In the genomic region with DNA sequence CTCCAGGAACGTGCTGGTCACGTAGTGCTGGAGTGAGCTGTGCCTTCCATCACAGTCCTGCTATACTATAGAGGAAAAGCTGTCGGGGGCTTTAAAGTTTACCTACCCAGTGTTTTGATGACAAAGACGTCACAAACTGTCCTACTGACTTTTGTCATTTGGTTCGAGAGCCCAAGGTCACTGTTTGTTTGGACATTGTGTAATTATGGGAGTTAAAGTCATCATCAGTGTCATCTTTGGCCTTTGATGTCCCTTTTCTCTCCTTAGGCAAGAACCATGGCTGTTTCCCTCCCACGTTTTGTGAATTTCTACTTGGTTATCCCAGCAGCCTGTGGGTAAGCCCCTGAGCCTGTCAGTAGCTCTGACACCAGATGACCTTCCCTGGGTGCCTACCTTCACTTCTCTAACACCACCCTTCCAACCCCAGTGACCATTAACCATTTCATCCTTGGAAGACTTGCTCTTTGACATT, we compare ENCODE assay signal across 1 cellular context.
TF ChIP-seq lines count a peak whose summit lies in the region.

No MANE protein-coding gene starts in this region.

TF ChIP-seq in HepG2, 621 proteins besides CTCF, POLR2A, EP300 and RAD21 (continued from another document and continues in another):
- TF ChIP-seq, protein P1, sequence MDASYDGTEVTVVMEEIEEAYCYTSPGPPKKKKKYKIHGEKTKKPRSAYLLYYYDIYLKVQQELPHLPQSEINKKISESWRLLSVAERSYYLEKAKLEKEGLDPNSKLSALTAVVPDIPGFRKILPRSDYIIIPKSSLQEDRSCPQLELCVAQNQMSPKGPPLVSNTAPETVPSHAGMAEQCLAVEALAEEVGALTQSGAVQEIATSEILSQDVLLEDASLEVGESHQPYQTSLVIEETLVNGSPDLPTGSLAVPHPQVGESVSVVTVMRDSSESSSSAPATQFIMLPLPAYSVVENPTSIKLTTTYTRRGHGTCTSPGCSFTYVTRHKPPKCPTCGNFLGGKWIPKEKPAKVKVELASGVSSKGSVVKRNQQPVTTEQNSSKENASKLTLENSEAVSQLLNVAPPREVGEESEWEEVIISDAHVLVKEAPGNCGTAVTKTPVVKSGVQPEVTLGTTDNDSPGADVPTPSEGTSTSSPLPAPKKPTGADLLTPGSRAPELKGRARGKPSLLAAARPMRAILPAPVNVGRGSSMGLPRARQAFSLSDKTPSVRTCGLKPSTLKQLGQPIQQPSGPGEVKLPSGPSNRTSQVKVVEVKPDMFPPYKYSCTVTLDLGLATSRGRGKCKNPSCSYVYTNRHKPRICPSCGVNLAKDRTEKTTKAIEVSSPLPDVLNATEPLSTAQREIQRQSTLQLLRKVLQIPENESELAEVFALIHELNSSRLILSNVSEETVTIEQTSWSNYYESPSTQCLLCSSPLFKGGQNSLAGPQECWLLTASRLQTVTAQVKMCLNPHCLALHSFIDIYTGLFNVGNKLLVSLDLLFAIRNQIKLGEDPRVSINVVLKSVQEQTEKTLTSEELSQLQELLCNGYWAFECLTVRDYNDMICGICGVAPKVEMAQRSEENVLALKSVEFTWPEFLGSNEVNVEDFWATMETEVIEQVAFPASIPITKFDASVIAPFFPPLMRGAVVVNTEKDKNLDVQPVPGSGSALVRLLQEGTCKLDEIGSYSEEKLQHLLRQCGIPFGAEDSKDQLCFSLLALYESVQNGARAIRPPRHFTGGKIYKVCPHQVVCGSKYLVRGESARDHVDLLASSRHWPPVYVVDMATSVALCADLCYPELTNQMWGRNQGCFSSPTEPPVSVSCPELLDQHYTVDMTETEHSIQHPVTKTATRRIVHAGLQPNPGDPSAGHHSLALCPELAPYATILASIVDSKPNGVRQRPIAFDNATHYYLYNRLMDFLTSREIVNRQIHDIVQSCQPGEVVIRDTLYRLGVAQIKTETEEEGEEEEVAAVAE (CRISPR knock-in tag; IDR thresholded peaks at IDR 0.05; ENCODE audit: borderline replicate concordance): no peak
- TF ChIP-seq GPN1 (CRISPR knock-in tag; IDR thresholded peaks at IDR 0.05; ENCODE audit: borderline replicate concordance) (no peak), LCORL (IDR thresholded peaks at IDR 0.05) (peak; percentile 52; the same call in 1 of the 2 replicates), LCORL (CRISPR knock-in tag; IDR thresholded peaks at IDR 0.05) (peak; percentile 92), ZFYVE20 (CRISPR knock-in tag; IDR thresholded peaks at IDR 0.05; ENCODE audit: borderline replicate concordance, low read depth) (no peak), RFXAP (CRISPR knock-in tag; IDR thresholded peaks at IDR 0.05; ENCODE audit: borderline replicate concordance) (peak; percentile 64; the same call in 1 of the 2 replicates), ZNF431 (CRISPR knock-in tag; IDR thresholded peaks at IDR 0.05; ENCODE audit: borderline replicate concordance, low read depth) (peak; percentile 78; the same call in 1 of the 2 replicates), NFYC (CRISPR knock-in tag; IDR thresholded peaks at IDR 0.05) (no peak), MAFF (IDR thresholded peaks at IDR 0.05; ENCODE audit: low read depth, low read length) (peak; percentile 36; the same call in 1 of the 2 replicates), ZNF562 (CRISPR knock-in tag; IDR thresholded peaks at IDR 0.05; ENCODE audit: borderline replicate concordance) (no peak), ZNF749 (CRISPR knock-in tag; IDR thresholded peaks at IDR 0.05; ENCODE audit: borderline replicate concordance) (no peak; the same call in 1 of the 2 replicates), ZNF563 (CRISPR knock-in tag; IDR thresholded peaks at IDR 0.05) (no peak), AHR (CRISPR knock-in tag; IDR thresholded peaks at IDR 0.05) (no peak; the same call in 1 of the 2 replicates), TRIM24 (CRISPR knock-in tag; IDR thresholded peaks at IDR 0.05) (peak; percentile 95), SPEN (CRISPR knock-in tag; IDR thresholded peaks at IDR 0.05; ENCODE audit: low read depth) (peak; percentile 60; the same call in 1 of the 2 replicates), FOXM1 (CRISPR knock-in tag; IDR thresholded peaks at IDR 0.05) (no peak), ZFX (CRISPR knock-in tag; IDR thresholded peaks at IDR 0.05; ENCODE audit: low read depth) (peak; percentile 36; the same call in 1 of the 2 replicates), SP2 (CRISPR knock-in tag; IDR thresholded peaks at IDR 0.05) (no peak), HOXD1 (CRISPR knock-in tag; IDR thresholded peaks at IDR 0.05) (peak; percentile 95), ZNF251 (CRISPR knock-in tag; IDR thresholded peaks at IDR 0.05) (no peak), ZNF615 (CRISPR knock-in tag; IDR thresholded peaks at IDR 0.05; ENCODE audit: borderline replicate concordance) (peak; percentile 77; the same call in 1 of the 2 replicates), ZNF773 (CRISPR knock-in tag; IDR thresholded peaks at IDR 0.05; ENCODE audit: borderline replicate concordance) (no peak), ZNF670 (CRISPR knock-in tag; IDR thresholded peaks at IDR 0.05; ENCODE audit: borderline replicate concordance) (no peak), ZBTB42 (CRISPR knock-in tag; IDR thresholded peaks at IDR 0.05) (no peak), ZBTB1 (CRISPR knock-in tag; IDR thresholded peaks at IDR 0.05; ENCODE audit: borderline replicate concordance) (no peak), ZNF510 (CRISPR knock-in tag; IDR thresholded peaks at IDR 0.05; ENCODE audit: low read depth) (no peak; the same call in 1 of the 2 replicates), ZBTB20 (CRISPR knock-in tag; IDR thresholded peaks at IDR 0.05; ENCODE audit: borderline replicate concordance, low read depth) (peak; percentile 94; the same call in 1 of the 2 replicates), POLR2G (IDR thresholded peaks at IDR 0.05; ENCODE audit: low read depth, low read length) (peak; percentile 71), ZNF629 (CRISPR knock-in tag; conservative IDR thresholded peaks at IDR 0.05) (peak; percentile 45)
- TF ChIP-seq, protein P2, sequence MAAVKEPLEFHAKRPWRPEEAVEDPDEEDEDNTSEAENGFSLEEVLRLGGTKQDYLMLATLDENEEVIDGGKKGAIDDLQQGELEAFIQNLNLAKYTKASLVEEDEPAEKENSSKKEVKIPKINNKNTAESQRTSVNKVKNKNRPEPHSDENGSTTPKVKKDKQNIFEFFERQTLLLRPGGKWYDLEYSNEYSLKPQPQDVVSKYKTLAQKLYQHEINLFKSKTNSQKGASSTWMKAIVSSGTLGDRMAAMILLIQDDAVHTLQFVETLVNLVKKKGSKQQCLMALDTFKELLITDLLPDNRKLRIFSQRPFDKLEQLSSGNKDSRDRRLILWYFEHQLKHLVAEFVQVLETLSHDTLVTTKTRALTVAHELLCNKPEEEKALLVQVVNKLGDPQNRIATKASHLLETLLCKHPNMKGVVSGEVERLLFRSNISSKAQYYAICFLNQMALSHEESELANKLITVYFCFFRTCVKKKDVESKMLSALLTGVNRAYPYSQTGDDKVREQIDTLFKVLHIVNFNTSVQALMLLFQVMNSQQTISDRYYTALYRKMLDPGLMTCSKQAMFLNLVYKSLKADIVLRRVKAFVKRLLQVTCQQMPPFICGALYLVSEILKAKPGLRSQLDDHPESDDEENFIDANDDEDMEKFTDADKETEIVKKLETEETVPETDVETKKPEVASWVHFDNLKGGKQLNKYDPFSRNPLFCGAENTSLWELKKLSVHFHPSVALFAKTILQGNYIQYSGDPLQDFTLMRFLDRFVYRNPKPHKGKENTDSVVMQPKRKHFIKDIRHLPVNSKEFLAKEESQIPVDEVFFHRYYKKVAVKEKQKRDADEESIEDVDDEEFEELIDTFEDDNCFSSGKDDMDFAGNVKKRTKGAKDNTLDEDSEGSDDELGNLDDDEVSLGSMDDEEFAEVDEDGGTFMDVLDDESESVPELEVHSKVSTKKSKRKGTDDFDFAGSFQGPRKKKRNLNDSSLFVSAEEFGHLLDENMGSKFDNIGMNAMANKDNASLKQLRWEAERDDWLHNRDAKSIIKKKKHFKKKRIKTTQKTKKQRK (IDR thresholded peaks at IDR 0.05; ENCODE audit: low read length): no peak
- TF ChIP-seq, protein P3, sequence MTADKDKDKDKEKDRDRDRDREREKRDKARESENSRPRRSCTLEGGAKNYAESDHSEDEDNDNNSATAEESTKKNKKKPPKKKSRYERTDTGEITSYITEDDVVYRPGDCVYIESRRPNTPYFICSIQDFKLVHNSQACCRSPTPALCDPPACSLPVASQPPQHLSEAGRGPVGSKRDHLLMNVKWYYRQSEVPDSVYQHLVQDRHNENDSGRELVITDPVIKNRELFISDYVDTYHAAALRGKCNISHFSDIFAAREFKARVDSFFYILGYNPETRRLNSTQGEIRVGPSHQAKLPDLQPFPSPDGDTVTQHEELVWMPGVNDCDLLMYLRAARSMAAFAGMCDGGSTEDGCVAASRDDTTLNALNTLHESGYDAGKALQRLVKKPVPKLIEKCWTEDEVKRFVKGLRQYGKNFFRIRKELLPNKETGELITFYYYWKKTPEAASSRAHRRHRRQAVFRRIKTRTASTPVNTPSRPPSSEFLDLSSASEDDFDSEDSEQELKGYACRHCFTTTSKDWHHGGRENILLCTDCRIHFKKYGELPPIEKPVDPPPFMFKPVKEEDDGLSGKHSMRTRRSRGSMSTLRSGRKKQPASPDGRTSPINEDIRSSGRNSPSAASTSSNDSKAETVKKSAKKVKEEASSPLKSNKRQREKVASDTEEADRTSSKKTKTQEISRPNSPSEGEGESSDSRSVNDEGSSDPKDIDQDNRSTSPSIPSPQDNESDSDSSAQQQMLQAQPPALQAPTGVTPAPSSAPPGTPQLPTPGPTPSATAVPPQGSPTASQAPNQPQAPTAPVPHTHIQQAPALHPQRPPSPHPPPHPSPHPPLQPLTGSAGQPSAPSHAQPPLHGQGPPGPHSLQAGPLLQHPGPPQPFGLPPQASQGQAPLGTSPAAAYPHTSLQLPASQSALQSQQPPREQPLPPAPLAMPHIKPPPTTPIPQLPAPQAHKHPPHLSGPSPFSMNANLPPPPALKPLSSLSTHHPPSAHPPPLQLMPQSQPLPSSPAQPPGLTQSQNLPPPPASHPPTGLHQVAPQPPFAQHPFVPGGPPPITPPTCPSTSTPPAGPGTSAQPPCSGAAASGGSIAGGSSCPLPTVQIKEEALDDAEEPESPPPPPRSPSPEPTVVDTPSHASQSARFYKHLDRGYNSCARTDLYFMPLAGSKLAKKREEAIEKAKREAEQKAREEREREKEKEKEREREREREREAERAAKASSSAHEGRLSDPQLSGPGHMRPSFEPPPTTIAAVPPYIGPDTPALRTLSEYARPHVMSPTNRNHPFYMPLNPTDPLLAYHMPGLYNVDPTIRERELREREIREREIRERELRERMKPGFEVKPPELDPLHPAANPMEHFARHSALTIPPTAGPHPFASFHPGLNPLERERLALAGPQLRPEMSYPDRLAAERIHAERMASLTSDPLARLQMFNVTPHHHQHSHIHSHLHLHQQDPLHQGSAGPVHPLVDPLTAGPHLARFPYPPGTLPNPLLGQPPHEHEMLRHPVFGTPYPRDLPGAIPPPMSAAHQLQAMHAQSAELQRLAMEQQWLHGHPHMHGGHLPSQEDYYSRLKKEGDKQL (CRISPR knock-in tag; IDR thresholded peaks at IDR 0.05; ENCODE audit: low read depth): peak; percentile 93
- TF ChIP-seq, protein P4, sequence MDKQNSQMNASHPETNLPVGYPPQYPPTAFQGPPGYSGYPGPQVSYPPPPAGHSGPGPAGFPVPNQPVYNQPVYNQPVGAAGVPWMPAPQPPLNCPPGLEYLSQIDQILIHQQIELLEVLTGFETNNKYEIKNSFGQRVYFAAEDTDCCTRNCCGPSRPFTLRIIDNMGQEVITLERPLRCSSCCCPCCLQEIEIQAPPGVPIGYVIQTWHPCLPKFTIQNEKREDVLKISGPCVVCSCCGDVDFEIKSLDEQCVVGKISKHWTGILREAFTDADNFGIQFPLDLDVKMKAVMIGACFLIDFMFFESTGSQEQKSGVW (CRISPR knock-in tag; IDR thresholded peaks at IDR 0.05; ENCODE audit: borderline replicate concordance): no peak
- TF ChIP-seq, protein P5, sequence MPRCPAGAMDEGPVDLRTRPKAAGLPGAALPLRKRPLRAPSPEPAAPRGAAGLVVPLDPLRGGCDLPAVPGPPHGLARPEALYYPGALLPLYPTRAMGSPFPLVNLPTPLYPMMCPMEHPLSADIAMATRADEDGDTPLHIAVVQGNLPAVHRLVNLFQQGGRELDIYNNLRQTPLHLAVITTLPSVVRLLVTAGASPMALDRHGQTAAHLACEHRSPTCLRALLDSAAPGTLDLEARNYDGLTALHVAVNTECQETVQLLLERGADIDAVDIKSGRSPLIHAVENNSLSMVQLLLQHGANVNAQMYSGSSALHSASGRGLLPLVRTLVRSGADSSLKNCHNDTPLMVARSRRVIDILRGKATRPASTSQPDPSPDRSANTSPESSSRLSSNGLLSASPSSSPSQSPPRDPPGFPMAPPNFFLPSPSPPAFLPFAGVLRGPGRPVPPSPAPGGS (CRISPR knock-in tag; IDR thresholded peaks at IDR 0.05): no peak
- TF ChIP-seq, protein P6, sequence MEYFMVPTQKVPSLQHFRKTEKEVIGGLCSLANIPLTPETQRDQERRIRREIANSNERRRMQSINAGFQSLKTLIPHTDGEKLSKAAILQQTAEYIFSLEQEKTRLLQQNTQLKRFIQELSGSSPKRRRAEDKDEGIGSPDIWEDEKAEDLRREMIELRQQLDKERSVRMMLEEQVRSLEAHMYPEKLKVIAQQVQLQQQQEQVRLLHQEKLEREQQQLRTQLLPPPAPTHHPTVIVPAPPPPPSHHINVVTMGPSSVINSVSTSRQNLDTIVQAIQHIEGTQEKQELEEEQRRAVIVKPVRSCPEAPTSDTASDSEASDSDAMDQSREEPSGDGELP (IDR thresholded peaks at IDR 0.05; ENCODE audit: borderline replicate concordance, low read depth): peak; percentile 74
- TF ChIP-seq, protein P7, sequence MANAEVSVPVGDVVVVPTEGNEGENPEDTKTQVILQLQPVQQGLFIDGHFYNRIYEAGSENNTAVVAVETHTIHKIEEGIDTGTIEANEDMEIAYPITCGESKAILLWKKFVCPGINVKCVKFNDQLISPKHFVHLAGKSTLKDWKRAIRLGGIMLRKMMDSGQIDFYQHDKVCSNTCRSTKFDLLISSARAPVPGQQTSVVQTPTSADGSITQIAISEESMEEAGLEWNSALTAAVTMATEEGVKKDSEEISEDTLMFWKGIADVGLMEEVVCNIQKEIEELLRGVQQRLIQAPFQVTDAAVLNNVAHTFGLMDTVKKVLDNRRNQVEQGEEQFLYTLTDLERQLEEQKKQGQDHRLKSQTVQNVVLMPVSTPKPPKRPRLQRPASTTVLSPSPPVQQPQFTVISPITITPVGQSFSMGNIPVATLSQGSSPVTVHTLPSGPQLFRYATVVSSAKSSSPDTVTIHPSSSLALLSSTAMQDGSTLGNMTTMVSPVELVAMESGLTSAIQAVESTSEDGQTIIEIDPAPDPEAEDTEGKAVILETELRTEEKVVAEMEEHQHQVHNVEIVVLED (CRISPR knock-in tag; IDR thresholded peaks at IDR 0.05; ENCODE audit: borderline replicate concordance): 0 out of 2 replicates have a peak, but pooled peaks have one; percentile 30
- TF ChIP-seq, protein P8, sequence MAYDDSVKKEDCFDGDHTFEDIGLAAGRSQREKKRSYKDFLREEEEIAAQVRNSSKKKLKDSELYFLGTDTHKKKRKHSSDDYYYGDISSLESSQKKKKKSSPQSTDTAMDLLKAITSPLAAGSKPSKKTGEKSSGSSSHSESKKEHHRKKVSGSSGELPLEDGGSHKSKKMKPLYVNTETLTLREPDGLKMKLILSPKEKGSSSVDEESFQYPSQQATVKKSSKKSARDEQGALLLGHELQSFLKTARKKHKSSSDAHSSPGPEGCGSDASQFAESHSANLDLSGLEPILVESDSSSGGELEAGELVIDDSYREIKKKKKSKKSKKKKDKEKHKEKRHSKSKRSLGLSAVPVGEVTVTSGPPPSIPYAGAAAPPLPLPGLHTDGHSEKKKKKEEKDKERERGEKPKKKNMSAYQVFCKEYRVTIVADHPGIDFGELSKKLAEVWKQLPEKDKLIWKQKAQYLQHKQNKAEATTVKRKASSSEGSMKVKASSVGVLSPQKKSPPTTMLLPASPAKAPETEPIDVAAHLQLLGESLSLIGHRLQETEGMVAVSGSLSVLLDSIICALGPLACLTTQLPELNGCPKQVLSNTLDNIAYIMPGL (CRISPR knock-in tag; IDR thresholded peaks at IDR 0.05; ENCODE audit: borderline replicate concordance in 1 of 2, low read depth in 1 of 2): peak; percentile 65 to 73; a peak in 2 of 4 replicates
